1 cellular context compared by ENCODE assay signal in the genomic region with DNA sequence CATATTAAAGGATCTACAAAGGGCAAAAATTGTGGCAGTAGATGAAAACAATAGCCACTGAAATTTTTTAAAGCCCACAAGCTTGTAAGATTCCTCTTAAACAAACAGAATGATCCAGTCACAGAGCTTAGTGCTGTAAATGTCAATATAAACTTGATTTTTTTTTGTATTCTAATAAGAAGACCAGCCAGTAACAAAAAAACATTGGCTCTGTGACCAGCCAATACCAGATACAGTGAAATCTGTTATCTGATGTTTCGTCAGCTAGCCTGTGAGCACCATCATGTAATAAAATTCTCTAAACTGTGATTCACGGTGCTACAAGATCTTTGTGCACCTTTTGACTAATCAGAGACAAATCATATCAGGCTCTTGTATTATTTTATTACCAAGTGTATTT.
TF ChIP-seq lines count a peak whose summit lies in the region.

No MANE protein-coding gene starts in this region.

TF ChIP-seq in SK-N-SH, 30 proteins besides CTCF, POLR2A, EP300 and RAD21 (continued from another document):
- TF ChIP-seq, protein P1, sequence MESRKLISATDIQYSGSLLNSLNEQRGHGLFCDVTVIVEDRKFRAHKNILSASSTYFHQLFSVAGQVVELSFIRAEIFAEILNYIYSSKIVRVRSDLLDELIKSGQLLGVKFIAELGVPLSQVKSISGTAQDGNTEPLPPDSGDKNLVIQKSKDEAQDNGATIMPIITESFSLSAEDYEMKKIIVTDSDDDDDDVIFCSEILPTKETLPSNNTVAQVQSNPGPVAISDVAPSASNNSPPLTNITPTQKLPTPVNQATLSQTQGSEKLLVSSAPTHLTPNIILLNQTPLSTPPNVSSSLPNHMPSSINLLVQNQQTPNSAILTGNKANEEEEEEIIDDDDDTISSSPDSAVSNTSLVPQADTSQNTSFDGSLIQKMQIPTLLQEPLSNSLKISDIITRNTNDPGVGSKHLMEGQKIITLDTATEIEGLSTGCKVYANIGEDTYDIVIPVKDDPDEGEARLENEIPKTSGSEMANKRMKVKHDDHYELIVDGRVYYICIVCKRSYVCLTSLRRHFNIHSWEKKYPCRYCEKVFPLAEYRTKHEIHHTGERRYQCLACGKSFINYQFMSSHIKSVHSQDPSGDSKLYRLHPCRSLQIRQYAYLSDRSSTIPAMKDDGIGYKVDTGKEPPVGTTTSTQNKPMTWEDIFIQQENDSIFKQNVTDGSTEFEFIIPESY (IDR thresholded peaks at IDR 0.05; ENCODE audit: borderline replicate concordance, low read depth): no peak
- 0 out of 2 replicates have a peak, but pooled peaks have one; percentile 10 for TF ChIP-seq FOXM1 (IDR thresholded peaks at IDR 0.05; ENCODE audit: low read depth)
- peak; percentile 57 for TF ChIP-seq GATA2 (CRISPR knock-in tag; IDR thresholded peaks at IDR 0.05)
- TF ChIP-seq, protein P2, sequence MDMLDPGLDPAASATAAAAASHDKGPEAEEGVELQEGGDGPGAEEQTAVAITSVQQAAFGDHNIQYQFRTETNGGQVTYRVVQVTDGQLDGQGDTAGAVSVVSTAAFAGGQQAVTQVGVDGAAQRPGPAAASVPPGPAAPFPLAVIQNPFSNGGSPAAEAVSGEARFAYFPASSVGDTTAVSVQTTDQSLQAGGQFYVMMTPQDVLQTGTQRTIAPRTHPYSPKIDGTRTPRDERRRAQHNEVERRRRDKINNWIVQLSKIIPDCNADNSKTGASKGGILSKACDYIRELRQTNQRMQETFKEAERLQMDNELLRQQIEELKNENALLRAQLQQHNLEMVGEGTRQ (IDR thresholded peaks at IDR 0.05; ENCODE audit: borderline replicate concordance, low read depth, low read length): no peak
- no peak for TF ChIP-seq FOXJ3 (CRISPR knock-in tag; IDR thresholded peaks at IDR 0.05)
- peak; percentile 14; the same call in 1 of the 2 replicates for TF ChIP-seq TEAD4 (IDR thresholded peaks at IDR 0.05; ENCODE audit: borderline replicate concordance, insufficient read depth)
- TF ChIP-seq FOSL2 (IDR thresholded peaks at IDR 0.05; ENCODE audit: borderline replicate concordance, low read depth): peak; percentile 65
- no peak for TF ChIP-seq CHD2 (IDR thresholded peaks at IDR 0.05; ENCODE audit: low read length, partially characterized antibody)
- TF ChIP-seq, protein P3, sequence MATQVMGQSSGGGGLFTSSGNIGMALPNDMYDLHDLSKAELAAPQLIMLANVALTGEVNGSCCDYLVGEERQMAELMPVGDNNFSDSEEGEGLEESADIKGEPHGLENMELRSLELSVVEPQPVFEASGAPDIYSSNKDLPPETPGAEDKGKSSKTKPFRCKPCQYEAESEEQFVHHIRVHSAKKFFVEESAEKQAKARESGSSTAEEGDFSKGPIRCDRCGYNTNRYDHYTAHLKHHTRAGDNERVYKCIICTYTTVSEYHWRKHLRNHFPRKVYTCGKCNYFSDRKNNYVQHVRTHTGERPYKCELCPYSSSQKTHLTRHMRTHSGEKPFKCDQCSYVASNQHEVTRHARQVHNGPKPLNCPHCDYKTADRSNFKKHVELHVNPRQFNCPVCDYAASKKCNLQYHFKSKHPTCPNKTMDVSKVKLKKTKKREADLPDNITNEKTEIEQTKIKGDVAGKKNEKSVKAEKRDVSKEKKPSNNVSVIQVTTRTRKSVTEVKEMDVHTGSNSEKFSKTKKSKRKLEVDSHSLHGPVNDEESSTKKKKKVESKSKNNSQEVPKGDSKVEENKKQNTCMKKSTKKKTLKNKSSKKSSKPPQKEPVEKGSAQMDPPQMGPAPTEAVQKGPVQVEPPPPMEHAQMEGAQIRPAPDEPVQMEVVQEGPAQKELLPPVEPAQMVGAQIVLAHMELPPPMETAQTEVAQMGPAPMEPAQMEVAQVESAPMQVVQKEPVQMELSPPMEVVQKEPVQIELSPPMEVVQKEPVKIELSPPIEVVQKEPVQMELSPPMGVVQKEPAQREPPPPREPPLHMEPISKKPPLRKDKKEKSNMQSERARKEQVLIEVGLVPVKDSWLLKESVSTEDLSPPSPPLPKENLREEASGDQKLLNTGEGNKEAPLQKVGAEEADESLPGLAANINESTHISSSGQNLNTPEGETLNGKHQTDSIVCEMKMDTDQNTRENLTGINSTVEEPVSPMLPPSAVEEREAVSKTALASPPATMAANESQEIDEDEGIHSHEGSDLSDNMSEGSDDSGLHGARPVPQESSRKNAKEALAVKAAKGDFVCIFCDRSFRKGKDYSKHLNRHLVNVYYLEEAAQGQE (IDR thresholded peaks at IDR 0.05; ENCODE audit: low read depth, low read length): no peak
- no peak for TF ChIP-seq ELF1 (IDR thresholded peaks at IDR 0.05)
TF ChIP-seq in SK-N-SH: peak in this region for 12.
